17 cellular contexts compared by ENCODE assay signal in the genomic region with DNA sequence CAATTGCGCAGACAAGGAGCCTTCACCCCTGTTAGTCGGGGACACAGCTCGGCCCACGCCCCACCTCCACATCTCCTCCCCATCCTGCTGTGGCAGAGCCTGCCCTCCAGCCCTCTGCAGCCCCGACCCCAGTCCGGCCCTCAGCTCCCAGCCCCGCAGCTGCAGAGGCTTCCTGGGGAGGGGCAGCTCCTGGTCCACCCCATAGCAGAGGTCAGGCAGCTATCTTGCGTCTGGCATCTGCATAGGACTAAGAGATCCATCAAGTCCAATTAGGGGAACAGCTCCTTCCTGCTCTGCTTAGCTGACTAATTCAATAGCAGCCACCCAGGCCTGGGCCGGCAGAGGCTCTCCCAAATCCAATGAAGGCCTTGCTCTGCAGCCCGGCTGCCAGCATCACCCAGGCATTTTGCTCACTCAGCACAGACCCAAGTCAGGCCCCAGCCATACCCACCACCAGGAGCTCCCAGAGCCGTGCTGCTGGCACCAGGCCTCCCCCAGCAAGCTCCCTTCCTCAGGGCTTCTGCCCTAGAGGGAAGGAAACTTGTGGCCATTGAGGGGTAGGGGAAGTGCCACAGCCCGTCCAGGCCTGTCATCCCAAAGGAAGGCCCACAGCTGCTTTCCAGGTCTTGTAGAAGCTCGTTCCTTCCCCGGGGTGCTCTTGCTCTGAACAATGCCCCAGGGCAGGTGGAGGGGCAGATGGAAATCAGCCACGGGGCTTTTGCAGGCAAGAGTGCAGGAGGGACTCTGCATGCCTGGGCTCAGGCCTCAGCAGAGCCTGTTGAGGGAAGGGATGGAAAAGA.
DNase-seq lines count a peak whose midpoint lies in the region; ATAC-seq, FAIRE-seq and TF ChIP-seq lines count a peak whose summit lies in the region.
"Had no signal": no experiment of that assay in that cellular context is flagged by ENCODE, and none has a peak within 500 bp of the region (broad histone marks: within the 10 kb centered on the region; RNA-seq: fewer than 3 reads in every experiment).

No MANE protein-coding gene starts in this region.

- no peak overlapping the region for H3K4me3 ChIP-seq in H1 (ENCODE audit: extremely low read depth in 1 of 4, insufficient read depth in 2 of 4, low read depth in 3 of 4, low read length in 4 of 4)
- no peak overlapping the region for H3K4me3 ChIP-seq in ovary
- H3K4me3 ChIP-seq: MG63, mucosa of descending colon, psoas muscle, SJSA1, upper lobe of left lung had no signal

- intact Hi-C loops in ovary (cut with DNase I), result loop anchor here in 1 of 4 donors (5.0 kb wide), 1 partner anchor 1662 kb away; no protein-coding TSS in a partner anchor

- H2AK5ac ChIP-seq in H1 (ENCODE audit: low read depth, low read length), result no peak overlapping the region

- no peak overlapping the region for H3K56ac ChIP-seq in H1 (replicated peaks; ENCODE audit: insufficient read length, low read depth, low read length)

- TF ChIP-seq POLR2A in H1 (IDR thresholded peaks at IDR 0.05; ENCODE audit: control extremely low read depth in 1 of 2, low read depth in 2 of 2, low read length in 2 of 2) (no peak), ovary (IDR thresholded peaks at IDR 0.05) (no peak)

- H3K4me2 ChIP-seq in H1 (ENCODE audit: insufficient read depth in 1 of 2, low read depth in 2 of 2, low read length in 2 of 2), result no peak overlapping the region

- no peak overlapping the region for H3K9ac ChIP-seq in H1 (replicated peaks in 1 of 4; ENCODE audit: extremely low read depth in 1 of 4, low read depth in 3 of 4, low read length in 3 of 4)

- FAIRE-seq in H1 (lab: Jason Lieb, UNC), result no peak
- FAIRE-seq: HTR-8/SVneo had no signal

- H3K14ac ChIP-seq in H1 (ENCODE audit: insufficient read length), result no peak overlapping the region

- H3K9me3 ChIP-seq in H1 (ENCODE audit: insufficient read depth in 2 of 2, low read depth in 1 of 2, low read length in 1 of 2) (no peaks in the 10 kb centered on the region), ovary (no peaks in the 10 kb centered on the region)
- H3K9me3 ChIP-seq: MG63, mucosa of descending colon, psoas muscle, SJSA1, upper lobe of left lung had no signal

- H2BK15ac ChIP-seq in H1 (ENCODE audit: low read length), result no peak overlapping the region

- DNase-seq in GDM1 (lab: John Stamatoyannopoulos, UW) (peak; percentile 31), NCI-H82 treated with DMSO at 0.1 percent for 48 hours (lab: John Stamatoyannopoulos, UW; ENCODE audit: unreplicated experiment) (peak; percentile 37), H1 (ENCODE audit: low read depth in 1 of 2, low spot score in 2 of 2) (peak in 1 of 2 experiments; percentile 46), ovary (peak in 3 of 5 donors; percentile 4 to 20 (median 5)), globus pallidus (ENCODE audit: low spot score) (no peak), NCI-H774 (lab: John Stamatoyannopoulos, UW) (no peak)
- DNase-seq: activated T-cell treated with anti-CD3 and anti-CD28 coated beads, Interleukin-2, amount 50 U/mL, for 72 hours; C1 segment of cervical spinal cord; MG63; NK-92 treated with Interleukin-12 subunit alpha and Interleukin-12 subunit beta, amount 100 ng/mL, for 24 hours; upper lobe of left lung had no signal

- H3K27ac ChIP-seq in H1 (ENCODE audit: low read depth, low read length) (no peak overlapping the region), ovary (no peak overlapping the region)
- H3K27ac ChIP-seq: psoas muscle, SJSA1, upper lobe of left lung, VCaP had no signal

- no peak overlapping the region for H2AFZ ChIP-seq in H1 (ENCODE audit: low read length)

- H2BK12ac ChIP-seq in H1 (ENCODE audit: low read depth, low read length), result no peak overlapping the region

- H4K8ac ChIP-seq in H1 (ENCODE audit: extremely low read depth, insufficient read depth, low read length), result peak overlapping the region; percentile 83; the same call in 1 of the 2 replicates

- H3K79me2 ChIP-seq in H1 (ENCODE audit: control insufficient read depth in 1 of 2, insufficient read depth in 2 of 2, low read length in 2 of 2), result no peaks in the 10 kb centered on the region

- CTCF ChIA-PET in H1 (lab: Charles Lee; ENCODE audit: partially characterized antibody), result interaction anchor here (0.9 to 2.0 kb wide), 10 partner anchors 9 to 295 kb away, joined by 3 to 9 read pairs (median 3); no protein-coding TSS in a partner anchor

- no peak for ATAC-seq in GM18861 (IDR thresholded peaks at IDR 0.05; ENCODE audit: unreplicated experiment)
- ATAC-seq: activated T-cell treated with anti-CD3 and anti-CD28 coated beads, Interleukin-2, amount 50 U/mL, for 72 hours; mucosa of descending colon; psoas muscle had no signal

- H3K36me3 ChIP-seq in H1 (ENCODE audit: control insufficient read depth in 2 of 4, insufficient read depth in 4 of 4, low read length in 3 of 4), result no peaks in the 10 kb centered on the region
- H3K36me3 ChIP-seq in ovary, result no peaks in the 10 kb centered on the region
- H3K36me3 ChIP-seq: MG63, SJSA1, upper lobe of left lung had no signal

- no peaks in the 10 kb centered on the region for H4K20me1 ChIP-seq in H1 (replicated peaks in 1 of 2; ENCODE audit: control insufficient read depth in 1 of 2, insufficient read depth in 2 of 2, low read length in 2 of 2)

- no peak overlapping the region for H2BK20ac ChIP-seq in H1 (ENCODE audit: low read length)

- H3K4ac ChIP-seq in H1 (replicated peaks; ENCODE audit: insufficient read length, low read depth, low read length), result no peak overlapping the region

- POLR2A ChIA-PET in H1 (lab: Charles Lee; ENCODE audit: partially characterized antibody), result no interaction called here

- H3K27me3 ChIP-seq in H1 (replicated peaks in 1 of 4; ENCODE audit: control insufficient read depth in 3 of 4, extremely low read depth in 1 of 4, insufficient read depth in 3 of 4, low read length in 3 of 4), result no peaks in the 10 kb centered on the region
- H3K27me3 ChIP-seq in ovary, result no peaks in the 10 kb centered on the region
- H3K27me3 ChIP-seq: MG63, SJSA1, upper lobe of left lung had no signal

- H3K4me1 ChIP-seq in H1 (replicated peaks in 1 of 4; ENCODE audit: control insufficient read depth in 3 of 4, insufficient read depth in 4 of 4, low read length in 3 of 4) (no peaks in the 10 kb centered on the region; a peak in 1 of 7 replicates), ovary (ENCODE audit: insufficient read depth) (no peaks in the 10 kb centered on the region)
- H3K4me1 ChIP-seq: psoas muscle, SJSA1, upper lobe of left lung had no signal

- H3K23ac ChIP-seq in H1 (ENCODE audit: insufficient read length), result no peak overlapping the region

- no peak for TF ChIP-seq RAD21 in H1 (IDR thresholded peaks at IDR 0.05 in 1 of 2, conservative IDR thresholded peaks at IDR 0.05 in 1 of 2; ENCODE audit: low read depth in 2 of 2, low read length in 2 of 2)

- WGBS in H1 (ENCODE audit: extremely low coverage in 1 of 2, insufficient coverage in 1 of 2, insufficient read length in 1 of 2, insufficient replicate concordance in 2 of 2, low coverage in 1 of 2, low lambda C conversion rate in 2 of 2, missing lambda C conversion rate in 1 of 2), 2 experiments, result 93% methylated on average over 15 of the region's 15 CpGs; no CpG with 5 or more reads in 1 of the 2 experiments
- WGBS in ovary, 3 donors, result 75 to 77% (median 76%) methylated on average over 15 of the region's 15 CpGs

- no peak overlapping the region for H2BK120ac ChIP-seq in H1 (replicated peaks; ENCODE audit: low read depth, low read length)

- H3K79me1 ChIP-seq in H1 (ENCODE audit: low read depth, low read length), result no peaks in the 10 kb centered on the region

- no peak for TF ChIP-seq EP300 in H1 (IDR thresholded peaks at IDR 0.05; ENCODE audit: borderline replicate concordance in 1 of 2, low read depth in 2 of 2, low read length in 2 of 2)
- TF ChIP-seq EP300 in ovary (IDR thresholded peaks at IDR 0.05), result no peak

- H3K23me2 ChIP-seq in H1 (ENCODE audit: low read depth, low read length), result no peaks in the 10 kb centered on the region

- H3K18ac ChIP-seq in H1 (ENCODE audit: extremely low read depth, low read length), result no peak overlapping the region

- no peak overlapping the region for H2BK5ac ChIP-seq in H1 (ENCODE audit: low read depth, low read length)

- no peak overlapping the region for H4K91ac ChIP-seq in H1 (replicated peaks; ENCODE audit: insufficient read length, low read length)

- no peak for TF ChIP-seq CTCF in H1 (IDR thresholded peaks at IDR 0.05; ENCODE audit: control extremely low read depth in 1 of 3, insufficient read depth in 1 of 3, low read depth in 1 of 3, low read length in 3 of 3)
- TF ChIP-seq CTCF in ovary (IDR thresholded peaks at IDR 0.05), result no peak

- no peak overlapping the region for H4K5ac ChIP-seq in H1 (ENCODE audit: insufficient read length, low read depth, low read length)

TF ChIP-seq in H1, 55 proteins besides CTCF, POLR2A, EP300 and RAD21 (continues in another document):
- TF ChIP-seq YY1 (IDR thresholded peaks at IDR 0.05; ENCODE audit: low read depth, low read length) (no peak), MAFK (IDR thresholded peaks at IDR 0.05; ENCODE audit: low read depth, low read length) (no peak), GTF2F1 (IDR thresholded peaks at IDR 0.05; ENCODE audit: borderline replicate concordance, low read depth, low read length) (no peak), SP4 (IDR thresholded peaks at IDR 0.05; ENCODE audit: low read length) (no peak), SP2 (IDR thresholded peaks at IDR 0.05; ENCODE audit: low read length) (no peak), CHD1 (IDR thresholded peaks at IDR 0.05; ENCODE audit: low read depth, low read length) (no peak), MAX (IDR thresholded peaks at IDR 0.05) (no peak), HDAC2 (IDR thresholded peaks at IDR 0.05; ENCODE audit: borderline replicate concordance in 1 of 2, low read depth in 2 of 2, low read length in 2 of 2) (no peak), CREB1 (IDR thresholded peaks at IDR 0.05) (no peak), TBP (IDR thresholded peaks at IDR 0.05; ENCODE audit: low read depth, low read length) (no peak), NRF1 (IDR thresholded peaks at IDR 0.05; ENCODE audit: low read depth, low read length) (no peak)
- TF ChIP-seq, protein P1, sequence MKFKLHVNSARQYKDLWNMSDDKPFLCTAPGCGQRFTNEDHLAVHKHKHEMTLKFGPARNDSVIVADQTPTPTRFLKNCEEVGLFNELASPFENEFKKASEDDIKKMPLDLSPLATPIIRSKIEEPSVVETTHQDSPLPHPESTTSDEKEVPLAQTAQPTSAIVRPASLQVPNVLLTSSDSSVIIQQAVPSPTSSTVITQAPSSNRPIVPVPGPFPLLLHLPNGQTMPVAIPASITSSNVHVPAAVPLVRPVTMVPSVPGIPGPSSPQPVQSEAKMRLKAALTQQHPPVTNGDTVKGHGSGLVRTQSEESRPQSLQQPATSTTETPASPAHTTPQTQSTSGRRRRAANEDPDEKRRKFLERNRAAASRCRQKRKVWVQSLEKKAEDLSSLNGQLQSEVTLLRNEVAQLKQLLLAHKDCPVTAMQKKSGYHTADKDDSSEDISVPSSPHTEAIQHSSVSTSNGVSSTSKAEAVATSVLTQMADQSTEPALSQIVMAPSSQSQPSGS (IDR thresholded peaks at IDR 0.05; ENCODE audit: low read length), result no peak

Comparison
In these comparisons a context has a peak if more than half of its experiments do, and no peak if none do; other contexts are left out.
1. DNase-seq: peak in GDM1 (single experiment), NCI-H82 treated with DMSO at 0.1 percent for 48 hours (single experiment) and ovary (3 of 5); none in globus pallidus (single experiment) and NCI-H774 (single experiment).